28 cellular contexts compared by ENCODE assay signal in genomic region chr6:46468611-46469010, GRCh38. TPM values are rescaled to one million over a fixed set of nuclear protein-coding genes. Genes with fewer than 3 reads are reported as not detected.
DNase-seq lines count a peak whose midpoint lies in the region; TF ChIP-seq lines count a peak whose summit lies in the region.
"Had no signal": no experiment of that assay in that cellular context is flagged by ENCODE, and none has a peak within 500 bp of the region (broad histone marks: within the 10 kb centered on the region; RNA-seq: fewer than 3 reads in every experiment).

No MANE protein-coding gene starts in this region.

- no peak overlapping the region for H3K9ac ChIP-seq in HUES48 (ENCODE audit: low read depth, low read length)
- no peak overlapping the region for H3K9ac ChIP-seq in mesendoderm (ENCODE audit: low read length)
- H3K9ac ChIP-seq in skeletal muscle tissue (ENCODE audit: low read depth in 1 of 3, low read length in 3 of 3): no peak overlapping the region

- TF ChIP-seq CTCF in choroid plexus epithelial cell (conservative IDR thresholded peaks at IDR 0.05; ENCODE audit: low read depth, low read length): no peak

- no peaks in the 10 kb centered on the region for H3K4me1 Mint-ChIP-seq in activated naive CD4-positive, alpha-beta T cell treated with anti-CD3 and anti-CD28 coated beads for 36 hours (ENCODE audit: low read depth)
- H3K4me1 Mint-ChIP-seq: activated naive CD8-positive, alpha-beta T cell treated with anti-CD3 and anti-CD28 coated beads, Interleukin-2, amount 50 U/mL, for 24 hours; central memory CD8-positive, alpha-beta T cell; naive B cell; T-helper 17 cell had no signal

- no peak overlapping the region for H2BK120ac ChIP-seq in mesendoderm (ENCODE audit: low read depth, low read length)

- intact Hi-C loops in activated naive CD4-positive, alpha-beta T cell treated with anti-CD3 and anti-CD28 coated beads for 36 hours (cut with micrococcal nuclease): no loop called here

- H4K5ac ChIP-seq in mesendoderm (ENCODE audit: low read length): no peak overlapping the region

- no peaks in the 10 kb centered on the region for H3K9me3 Mint-ChIP-seq in activated naive CD4-positive, alpha-beta T cell treated with anti-CD3 and anti-CD28 coated beads for 36 hours
- H3K9me3 Mint-ChIP-seq: activated naive CD8-positive, alpha-beta T cell treated with anti-CD3 and anti-CD28 coated beads, Interleukin-2, amount 50 U/mL, for 24 hours; central memory CD8-positive, alpha-beta T cell had no signal

- H2AK5ac ChIP-seq in mesendoderm (ENCODE audit: low read length): no peak overlapping the region

- H3K36me3 Mint-ChIP-seq in activated naive CD4-positive, alpha-beta T cell treated with anti-CD3 and anti-CD28 coated beads for 36 hours (ENCODE audit: low read depth): no peaks in the 10 kb centered on the region
- H3K36me3 Mint-ChIP-seq: mesothelial cell of epicardium, naive B cell had no signal

- H3K4ac ChIP-seq in mesendoderm (ENCODE audit: low read depth, low read length): no peak overlapping the region

- CTCF ChIA-PET in activated naive CD4-positive, alpha-beta T cell treated with anti-CD3 and anti-CD28 coated beads for 36 hours (lab: Charles Lee): interaction anchor here (0.6 kb wide), 1 partner anchor 156 kb away, joined by 4 read pairs; no protein-coding TSS in a partner anchor

- no peak overlapping the region for H3K23ac ChIP-seq in mesendoderm (ENCODE audit: low read length)

- no peak overlapping the region for H2BK15ac ChIP-seq in mesendoderm (replicated peaks; ENCODE audit: low read depth)

- no peak overlapping the region for H3K18ac ChIP-seq in mesendoderm (ENCODE audit: low read length)

- no peak overlapping the region for H3K4me2 ChIP-seq in mesendoderm (ENCODE audit: low read length)

- H3K79me2 ChIP-seq in mesendoderm (ENCODE audit: control insufficient read depth, insufficient read depth, low read length): no peaks in the 10 kb centered on the region

- H3K27me3 Mint-ChIP-seq in activated naive CD4-positive, alpha-beta T cell treated with anti-CD3 and anti-CD28 coated beads for 36 hours (ENCODE audit: low read depth): peaks cover 26% of the 10 kb centered on the region

- no peak overlapping the region for H4K8ac ChIP-seq in mesendoderm (ENCODE audit: low read depth, low read length)

- no peaks in the 10 kb centered on the region for H3K79me1 ChIP-seq in mesendoderm (ENCODE audit: low read length)

- DNase-seq in choroid plexus epithelial cell (ENCODE audit: low read depth) (peak; percentile 33), mesendoderm (peak; percentile 93), DMS 273 treated with DMSO at 0.1 percent for 48 hours (lab: John Stamatoyannopoulos, UW) (no peak)
- no peak for DNase-seq in stimulated activated CD4-positive, alpha-beta T cell treated with anti-CD3 and anti-CD28 coated beads, Interleukin-4, amount 100 ng/mL, for 4 hours
- no peak for DNase-seq in activated naive CD4-positive, alpha-beta T cell treated with anti-CD3 and anti-CD28 coated beads for 36 hours
- DNase-seq: activated CD4-positive, alpha-beta T cell treated with anti-CD3 and anti-CD28 coated beads, Interleukin-2, amount 50 U/mL, for 48 hours; activated naive CD8-positive, alpha-beta T cell treated with anti-CD3 and anti-CD28 coated beads, Interleukin-2, amount 50 U/mL, for 24 hours; activated T-cell treated with anti-CD3 and anti-CD28 coated beads, Interleukin-2, amount 50 U/mL, for 48 hours; hypothalamus; KG1; MG63; naive B cell; NCI-H1105; NCI-H187 treated with DMSO at 0.1 percent for 48 hours; NCI-H2171 treated with DMSO at 0.1 percent for 48 hours; NCI-H510A; occipital lobe; small intestine; stomach; T-helper 17 cell; tibial artery had no signal

- H3K27ac ChIP-seq in HUES48 (ENCODE audit: low read depth, low read length): peak overlapping the region; percentile 43
- peak overlapping the region; percentile 95 for H3K27ac ChIP-seq in mesendoderm (ENCODE audit: low read depth, low read length)
- peak overlapping the region; percentile 50 for H3K27ac ChIP-seq in skeletal muscle tissue (ENCODE audit: low read depth, low read length)
- H3K27ac ChIP-seq: SK-N-MC had no signal

- no peak overlapping the region for H3K4me3 Mint-ChIP-seq in activated naive CD4-positive, alpha-beta T cell treated with anti-CD3 and anti-CD28 coated beads for 36 hours
- H3K4me3 Mint-ChIP-seq: activated naive CD8-positive, alpha-beta T cell treated with anti-CD3 and anti-CD28 coated beads, Interleukin-2, amount 50 U/mL, for 24 hours; central memory CD8-positive, alpha-beta T cell; mesothelial cell of epicardium; naive B cell; T-helper 17 cell had no signal

- WGBS in mesendoderm (ENCODE audit: extremely low coverage, insufficient coverage, low lambda C conversion rate): no CpG with 5 or more reads among the region's 4 CpGs

- H3K4me1 ChIP-seq in HUES48 (ENCODE audit: control insufficient read depth, insufficient read depth, low read length): peaks cover 23% of the 10 kb centered on the region
- peaks cover 25% of the 10 kb centered on the region for H3K4me1 ChIP-seq in mesendoderm (ENCODE audit: control insufficient read depth, low read depth, low read length)
- H3K4me1 ChIP-seq in skeletal muscle tissue (ENCODE audit: control insufficient read depth in 3 of 3, insufficient read depth in 3 of 3, low read length in 3 of 3): peaks cover 7 to 24% (median 22%) of the 10 kb centered on the region in 3 donors

- H3K27me3 ChIP-seq in HUES48 (ENCODE audit: control insufficient read depth, insufficient read depth, low read length) (no peaks in the 10 kb centered on the region), mesendoderm (ENCODE audit: insufficient read depth, low read length, poor library complexity) (no peaks in the 10 kb centered on the region), skeletal muscle tissue (ENCODE audit: control insufficient read depth in 3 of 3, insufficient read depth in 3 of 3, low read length in 3 of 3) (no peaks in the 10 kb centered on the region)
- H3K27me3 ChIP-seq: MG63, stomach, tibial artery had no signal

- H3K36me3 ChIP-seq in HUES48 (ENCODE audit: control insufficient read depth, insufficient read depth, low read length): no peaks in the 10 kb centered on the region
- no peaks in the 10 kb centered on the region for H3K36me3 ChIP-seq in mesendoderm (ENCODE audit: control insufficient read depth, insufficient read depth, low read length)
- no peaks in the 10 kb centered on the region for H3K36me3 ChIP-seq in skeletal muscle tissue (ENCODE audit: control insufficient read depth in 3 of 3, insufficient read depth in 3 of 3, low read length in 3 of 3)
- H3K36me3 ChIP-seq: MG63, stomach, tibial artery had no signal

- no peak overlapping the region for H3K27ac Mint-ChIP-seq in activated naive CD4-positive, alpha-beta T cell treated with anti-CD3 and anti-CD28 coated beads for 36 hours
- H3K27ac Mint-ChIP-seq: activated naive CD8-positive, alpha-beta T cell treated with anti-CD3 and anti-CD28 coated beads, Interleukin-2, amount 50 U/mL, for 24 hours; mesothelial cell of epicardium; naive B cell; T-helper 17 cell had no signal

- H3K9me3 ChIP-seq in HUES48 (ENCODE audit: control insufficient read depth, insufficient read depth, low read length) (no peaks in the 10 kb centered on the region), skeletal muscle tissue (ENCODE audit: control insufficient read depth in 3 of 3, low read length in 3 of 3) (no peaks in the 10 kb centered on the region)
- H3K9me3 ChIP-seq: MG63, stomach, tibial artery had no signal

- H2BK5ac ChIP-seq in mesendoderm (ENCODE audit: low read length): no peak overlapping the region

- peak overlapping the region; percentile 68 for H3K56ac ChIP-seq in mesendoderm (ENCODE audit: low read length)

- H3K4me3 ChIP-seq in HUES48 (ENCODE audit: low read depth, low read length): no peak overlapping the region
- H3K4me3 ChIP-seq in choroid plexus epithelial cell (ENCODE audit: low read depth, low read length): no peak overlapping the region
- H3K4me3 ChIP-seq in mesendoderm (ENCODE audit: low read length): no peak overlapping the region
- H3K4me3 ChIP-seq in skeletal muscle tissue (ENCODE audit: low read length in 3 of 3): no peak overlapping the region
- H3K4me3 ChIP-seq: GM12878, MG63, SK-N-MC, stomach, tibial artery had no signal

RNA-seq across cellular contexts. Expression of gene RCAN2, which starts 22.6 kb away (rescaled TPM):
- polyA plus RNA-seq in mesendoderm (2013, experiment 1 of 2): 5.9 TPM
- 6.1 TPM for polyA plus RNA-seq in mesendoderm (2013, experiment 2 of 2)
- total RNA-seq in skeletal muscle tissue: 1.6 TPM
- total RNA-seq in activated naive CD4-positive, alpha-beta T cell treated with anti-CD3 and anti-CD28 coated beads for 36 hours: under 1 TPM; 0.37 to 0.43 TPM
- total RNA-seq: GM12878, OCI-LY7, T-helper 17 cell had no signal

Comparison
In these comparisons a context has a peak if more than half of its experiments do, and no peak if none do; other contexts are left out.
1. H3K27ac ChIP-seq: peak in every context shown above with its lines; median percentile 95 in mesendoderm; 50 in skeletal muscle tissue; 43 in HUES48.
2. DNase-seq: peak in choroid plexus epithelial cell (single experiment) and mesendoderm (single experiment); none in DMS 273 treated with DMSO at 0.1 percent for 48 hours (single experiment), stimulated activated CD4-positive, alpha-beta T cell treated with anti-CD3 and anti-CD28 coated beads, Interleukin-4, amount 100 ng/mL, for 4 hours (0 of 2) and activated naive CD4-positive, alpha-beta T cell treated with anti-CD3 and anti-CD28 coated beads for 36 hours (single experiment).